In genomic region chr9:134175808-134176598, GRCh38 we compare ENCODE assay signal across 1 cellular context.
TF ChIP-seq lines count a peak whose summit lies in the region.

No MANE protein-coding gene starts in this region.

TF ChIP-seq in HepG2, 621 proteins besides CTCF, POLR2A, EP300 and RAD21 (continued from another document and continues in another):
- TF ChIP-seq THAP9 (CRISPR knock-in tag; IDR thresholded peaks at IDR 0.05; ENCODE audit: borderline replicate concordance) (peak; percentile 67; the same call in 1 of the 2 replicates), YY1 (IDR thresholded peaks at IDR 0.05; ENCODE audit: insufficient read depth, insufficient replicate concordance, low read depth, low read length) (peak; percentile 73), TOPORS (CRISPR knock-in tag; IDR thresholded peaks at IDR 0.05) (peak; percentile 72; the same call in 1 of the 2 replicates), ZSCAN31 (CRISPR knock-in tag; IDR thresholded peaks at IDR 0.05; ENCODE audit: low read depth) (0 out of 2 replicates have a peak, but pooled peaks have one; percentile 78), ZNF543 (CRISPR knock-in tag; IDR thresholded peaks at IDR 0.05) (peak; percentile 58; the same call in 1 of the 2 replicates), MEF2D (CRISPR knock-in tag; IDR thresholded peaks at IDR 0.05) (peak; percentile 93), RERE (CRISPR knock-in tag; IDR thresholded peaks at IDR 0.05; ENCODE audit: low read depth) (0 out of 2 replicates have a peak, but pooled peaks have one; percentile 25), IRX3 (CRISPR knock-in tag; IDR thresholded peaks at IDR 0.05; ENCODE audit: borderline replicate concordance, low read depth) (peak; percentile 29; the same call in 1 of the 2 replicates), TEAD3 (CRISPR knock-in tag; optimal IDR thresholded peaks at IDR 0.05; ENCODE audit: borderline replicate concordance) (peak; percentile 73), MXD4 (CRISPR knock-in tag; IDR thresholded peaks at IDR 0.05) (0 out of 2 replicates have a peak, but pooled peaks have one; percentile 51), SOX13 (IDR thresholded peaks at IDR 0.05) (no peak), SOX13 (CRISPR knock-in tag; conservative IDR thresholded peaks at IDR 0.05 in 1 of 2, IDR thresholded peaks at IDR 0.05 in 1 of 2) (peak in 1 of 2 experiments; percentile 37; a peak in 1 of 4 replicates), AHDC1 (CRISPR knock-in tag; IDR thresholded peaks at IDR 0.05; ENCODE audit: borderline replicate concordance) (no peak), NFKB2 (CRISPR knock-in tag; IDR thresholded peaks at IDR 0.05; ENCODE audit: borderline replicate concordance) (0 out of 2 replicates have a peak, but pooled peaks have one; percentile 32), MYNN (CRISPR knock-in tag; IDR thresholded peaks at IDR 0.05; ENCODE audit: low read depth) (no peak), RELA (CRISPR knock-in tag; IDR thresholded peaks at IDR 0.05) (no peak), PATZ1 (CRISPR knock-in tag; IDR thresholded peaks at IDR 0.05) (peak; percentile 83), ZNF598 (CRISPR knock-in tag; IDR thresholded peaks at IDR 0.05; ENCODE audit: borderline replicate concordance) (peak; percentile 67; the same call in 1 of the 2 replicates), SMAD1 (CRISPR knock-in tag; IDR thresholded peaks at IDR 0.05; ENCODE audit: borderline replicate concordance, low read depth) (peak; percentile 29; the same call in 1 of the 2 replicates), ZNF124 (CRISPR knock-in tag; IDR thresholded peaks at IDR 0.05) (peak; percentile 55), ARNTL (CRISPR knock-in tag; IDR thresholded peaks at IDR 0.05) (0 out of 2 replicates have a peak, but pooled peaks have one; percentile 44), BRCA1 (CRISPR knock-in tag; IDR thresholded peaks at IDR 0.05) (0 out of 2 replicates have a peak, but pooled peaks have one; percentile 50), ZFP36 (IDR thresholded peaks at IDR 0.05; ENCODE audit: borderline replicate concordance, low read depth, low read length, partially characterized antibody) (no peak), ZNF674 (CRISPR knock-in tag; IDR thresholded peaks at IDR 0.05; ENCODE audit: low read depth) (no peak), SCMH1 (CRISPR knock-in tag; IDR thresholded peaks at IDR 0.05; ENCODE audit: borderline replicate concordance) (no peak), NKX3-1 (CRISPR knock-in tag; IDR thresholded peaks at IDR 0.05) (0 out of 2 replicates have a peak, but pooled peaks have one; percentile 31), FOXA1 (IDR thresholded peaks at IDR 0.05) (no peak), FOXA1 (CRISPR knock-in tag; IDR thresholded peaks at IDR 0.05) (no peak), CC2D1A (CRISPR knock-in tag; IDR thresholded peaks at IDR 0.05) (0 out of 2 replicates have a peak, but pooled peaks have one; percentile 28), NCOA1 (CRISPR knock-in tag; IDR thresholded peaks at IDR 0.05) (no peak), TBL1XR1 (IDR thresholded peaks at IDR 0.05; ENCODE audit: borderline replicate concordance, low read length, partially characterized antibody) (no peak), TBX2 (CRISPR knock-in tag; IDR thresholded peaks at IDR 0.05; ENCODE audit: borderline replicate concordance) (peak; percentile 72; the same call in 1 of the 2 replicates), ZNF138 (CRISPR knock-in tag; IDR thresholded peaks at IDR 0.05; ENCODE audit: low read depth) (0 out of 2 replicates have a peak, but pooled peaks have one; percentile 30), ZNF850 (CRISPR knock-in tag; conservative IDR thresholded peaks at IDR 0.05) (0 out of 2 replicates have a peak, but pooled peaks have one; percentile 60), MIXL1 (CRISPR knock-in tag; IDR thresholded peaks at IDR 0.05) (peak; percentile 28; the same call in 1 of the 2 replicates), REPIN1 (CRISPR knock-in tag; IDR thresholded peaks at IDR 0.05; ENCODE audit: borderline replicate concordance, low read depth) (peak; percentile 46; the same call in 1 of the 2 replicates), LCORL (IDR thresholded peaks at IDR 0.05) (no peak), LCORL (CRISPR knock-in tag; IDR thresholded peaks at IDR 0.05) (peak; percentile 97), ZFP37 (CRISPR knock-in tag; IDR thresholded peaks at IDR 0.05; ENCODE audit: borderline replicate concordance) (0 out of 2 replicates have a peak, but pooled peaks have one; percentile 41), ZSCAN25 (CRISPR knock-in tag; IDR thresholded peaks at IDR 0.05) (peak; percentile 90), ZSCAN12 (CRISPR knock-in tag; IDR thresholded peaks at IDR 0.05) (no peak), SIN3B (IDR thresholded peaks at IDR 0.05; ENCODE audit: low read length) (no peak), ZNF552 (CRISPR knock-in tag; IDR thresholded peaks at IDR 0.05; ENCODE audit: borderline replicate concordance) (no peak), ZKSCAN1 (IDR thresholded peaks at IDR 0.05; ENCODE audit: low read length) (no peak), ATRX (CRISPR knock-in tag; IDR thresholded peaks at IDR 0.05; ENCODE audit: borderline replicate concordance) (no peak), RCOR2 (CRISPR knock-in tag; IDR thresholded peaks at IDR 0.05) (0 out of 2 replicates have a peak, but pooled peaks have one; percentile 33), DPF2 (CRISPR knock-in tag; IDR thresholded peaks at IDR 0.05; ENCODE audit: borderline replicate concordance, low read depth) (0 out of 2 replicates have a peak, but pooled peaks have one; percentile 25), ZNF225 (CRISPR knock-in tag; IDR thresholded peaks at IDR 0.05) (peak; percentile 32; the same call in 1 of the 2 replicates)
- TF ChIP-seq, protein P1, sequence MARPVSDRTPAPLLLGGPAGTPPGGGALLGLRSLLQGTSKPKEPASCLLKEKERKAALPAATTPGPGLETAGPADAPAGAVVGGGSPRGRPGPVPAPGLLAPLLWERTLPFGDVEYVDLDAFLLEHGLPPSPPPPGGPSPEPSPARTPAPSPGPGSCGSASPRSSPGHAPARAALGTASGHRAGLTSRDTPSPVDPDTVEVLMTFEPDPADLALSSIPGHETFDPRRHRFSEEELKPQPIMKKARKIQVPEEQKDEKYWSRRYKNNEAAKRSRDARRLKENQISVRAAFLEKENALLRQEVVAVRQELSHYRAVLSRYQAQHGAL (CRISPR knock-in tag; IDR thresholded peaks at IDR 0.05; ENCODE audit: not compliant biosample characterization): no peak
